ENCODE assay signal across 8 cellular contexts in genomic region chr15:75029378-75030022, GRCh38. TPM values are rescaled to one million over a fixed set of nuclear protein-coding genes. Genes with fewer than 3 reads are reported as not detected.
DNase-seq lines count a peak whose midpoint lies in the region; ATAC-seq and TF ChIP-seq lines count a peak whose summit lies in the region.

No MANE protein-coding gene starts in this region.

- no peaks in the 10 kb centered on the region for H3K9me3 Mint-ChIP-seq in activated CD4-positive, alpha-beta T cell treated with anti-CD3 and anti-CD28 coated beads, Interleukin-2, amount 10 ng/mL, durations not matched to agents 7 days and 5 days

- peak; percentile 90 for DNase-seq in Daoy (ENCODE audit: low read depth)
- DNase-seq in NCI-H526 (lab: John Stamatoyannopoulos, UW): peak; percentile 33 to 82
- DNase-seq in activated CD4-positive, alpha-beta T cell treated with anti-CD3 and anti-CD28 coated beads, Interleukin-2, amount 10 ng/mL, durations not matched to agents 7 days and 5 days: peak; percentile 92
- peak; percentile 88 for DNase-seq in choroid plexus epithelial cell (ENCODE audit: low read depth)
- peak; percentile 90 for DNase-seq in left kidney (ENCODE audit: low read depth, low spot score)
- peak; percentile 85 for DNase-seq in stimulated activated CD4-positive, alpha-beta T cell treated with anti-CD3 and anti-CD28 coated beads, Interleukin-1b, Interleukin-23, amount 100 ng/mL, for 48 hours

- TF ChIP-seq CTCF in choroid plexus epithelial cell (conservative IDR thresholded peaks at IDR 0.05; ENCODE audit: low read depth, low read length): peak; percentile 93

- peak overlapping the region; percentile 21 for H3K4me3 ChIP-seq in choroid plexus epithelial cell (ENCODE audit: low read depth, low read length)

- CTCF ChIA-PET in activated CD4-positive, alpha-beta T cell treated with anti-CD3 and anti-CD28 coated beads, Interleukin-2, amount 10 ng/mL, durations not matched to agents 7 days and 5 days (lab: Charles Lee): interaction anchor here (0.6 to 3.8 kb wide), 21 partner anchors 8 to 278 kb away, joined by 3 to 34 read pairs (median 4); partner anchors contain the start of gene C15orf39

- H3K27ac Mint-ChIP-seq in activated CD4-positive, alpha-beta T cell treated with anti-CD3 and anti-CD28 coated beads, Interleukin-2, amount 10 ng/mL, durations not matched to agents 7 days and 5 days: no peak overlapping the region

- POLR2A ChIA-PET in activated CD4-positive, alpha-beta T cell treated with anti-CD3 and anti-CD28 coated beads, Interleukin-2, amount 10 ng/mL, durations not matched to agents 7 days and 5 days (lab: Charles Lee): no interaction called here

- H3K36me3 Mint-ChIP-seq in activated CD4-positive, alpha-beta T cell treated with anti-CD3 and anti-CD28 coated beads, Interleukin-2, amount 10 ng/mL, durations not matched to agents 7 days and 5 days (ENCODE audit: low read depth): peaks cover 15% of the 10 kb centered on the region

- ATAC-seq in HG02884 (IDR thresholded peaks at IDR 0.05; ENCODE audit: unreplicated experiment): peak; percentile 60
- no peak for ATAC-seq in GM19467 (IDR thresholded peaks at IDR 0.05; ENCODE audit: unreplicated experiment)

- peaks cover 54% of the 10 kb centered on the region for H3K4me1 Mint-ChIP-seq in activated CD4-positive, alpha-beta T cell treated with anti-CD3 and anti-CD28 coated beads, Interleukin-2, amount 10 ng/mL, durations not matched to agents 7 days and 5 days

- H3K4me3 Mint-ChIP-seq in activated CD4-positive, alpha-beta T cell treated with anti-CD3 and anti-CD28 coated beads, Interleukin-2, amount 10 ng/mL, durations not matched to agents 7 days and 5 days: no peak overlapping the region

- no peaks in the 10 kb centered on the region for H3K27me3 Mint-ChIP-seq in activated CD4-positive, alpha-beta T cell treated with anti-CD3 and anti-CD28 coated beads, Interleukin-2, amount 10 ng/mL, durations not matched to agents 7 days and 5 days

RNA-seq across cellular contexts. Expression of gene PPCDC, which starts 6.1 kb away (rescaled TPM):
- 30.6 and 32.1 TPM in 2 replicates for total RNA-seq in Daoy (2014; rRNA removed; shearing (Covaris generic))
- 10 to 100 TPM; 19.6 to 20.7 TPM for total RNA-seq in activated CD4-positive, alpha-beta T cell treated with anti-CD3 and anti-CD28 coated beads, Interleukin-2, amount 10 ng/mL, durations not matched to agents 7 days and 5 days

RNA-seq across cellular contexts. Expression of gene SCAMP5, which starts 34.1 kb away (rescaled TPM):
- total RNA-seq in Daoy (2014; rRNA removed; shearing (Covaris generic)): 1.8 and 7.4 TPM in 2 replicates
- total RNA-seq in activated CD4-positive, alpha-beta T cell treated with anti-CD3 and anti-CD28 coated beads, Interleukin-2, amount 10 ng/mL, durations not matched to agents 7 days and 5 days: 1 to 10 TPM; 2.0 to 3.0 TPM
